In the genomic region with DNA sequence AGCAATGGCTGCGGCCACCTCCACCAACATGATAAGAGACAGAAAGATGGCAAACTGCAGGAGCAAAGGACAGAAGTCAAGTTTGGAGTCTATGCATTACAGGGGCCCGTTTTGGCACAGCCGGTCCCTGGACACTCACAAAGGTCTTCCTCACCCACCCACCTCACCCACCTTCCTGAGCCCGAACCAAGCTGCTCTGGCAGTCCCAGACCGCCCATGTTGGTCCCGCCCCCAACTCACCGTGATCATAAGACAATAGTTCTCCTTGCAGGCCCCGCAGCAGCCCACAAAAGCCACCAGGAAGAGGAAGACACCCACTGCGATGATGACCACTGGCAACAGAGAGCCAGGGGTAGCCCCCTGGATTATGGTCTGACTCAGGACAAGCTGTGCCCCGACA, we compare ENCODE assay signal across 9 cellular contexts. TPM values are rescaled to one million over a fixed set of nuclear protein-coding genes. Genes with fewer than 3 reads are reported as not detected.
DNase-seq lines count a peak whose midpoint lies in the region; ATAC-seq, FAIRE-seq and TF ChIP-seq lines count a peak whose summit lies in the region.
"Had no signal": no experiment of that assay in that cellular context is flagged by ENCODE, and none has a peak within 500 bp of the region (broad histone marks: within the 10 kb centered on the region; RNA-seq: fewer than 3 reads in every experiment).

No MANE protein-coding gene starts in this region.

- no peak for TF ChIP-seq EP300 in transverse colon (IDR thresholded peaks at IDR 0.05; ENCODE audit: low read depth)

- H3K27ac ChIP-seq in mesodermal cell (ENCODE audit: low read depth, low read length, severe bottlenecking), result no peak overlapping the region
- peak overlapping the region; percentile 96 to 99 (median 98) for H3K27ac ChIP-seq in transverse colon

- H3K27me3 ChIP-seq in bronchial epithelial cell (ENCODE audit: control insufficient read depth, insufficient read depth, low read length) (no peaks in the 10 kb centered on the region), transverse colon (no peaks in the 10 kb centered on the region)

- no peak for FAIRE-seq in bronchial epithelial cell (lab: Jason Lieb, UNC)

- no peak for DNase-seq in activated T-cell treated with anti-CD3 and anti-CD28 coated beads, Interleukin-2, amount 50 U/mL, for 72 hours
- DNase-seq in activated T-cell treated with anti-CD3 and anti-CD28 coated beads, Interleukin-2, amount 50 U/mL, for 1 hour, result no peak
- no peak for DNase-seq in bronchial epithelial cell (ENCODE audit: low read depth)
- no peak for DNase-seq in transverse colon
- DNase-seq in HuH-7.5 (ENCODE audit: low spot score), result no peak
- DNase-seq in COLO668 (lab: John Stamatoyannopoulos, UW; ENCODE audit: unreplicated experiment), result no peak
- DNase-seq: SW 1271 had no signal

- H3K36me3 Mint-ChIP-seq in activated T-cell treated with anti-CD3 and anti-CD28 coated beads, Interleukin-2, amount 50 U/mL, for 72 hours (ENCODE audit: insufficient read depth in 2 of 2), result peaks cover 0 to 2% of the 10 kb centered on the region in 2 donors

- no peaks in the 10 kb centered on the region for H3K27me3 Mint-ChIP-seq in activated T-cell treated with anti-CD3 and anti-CD28 coated beads, Interleukin-2, amount 50 U/mL, for 72 hours (ENCODE audit: low read depth)

- H3K36me3 ChIP-seq in bronchial epithelial cell (ENCODE audit: control insufficient read depth, insufficient read depth, low read length) (peaks cover 26% of the 10 kb centered on the region), mesodermal cell (ENCODE audit: control insufficient read depth, insufficient read depth, low read length) (peaks cover 56% of the 10 kb centered on the region), transverse colon (no peaks in the 10 kb centered on the region)

- ATAC-seq in activated T-cell treated with anti-CD3 and anti-CD28 coated beads, Interleukin-2, amount 50 U/mL, for 72 hours (replicated peaks in 1 of 2), result no peak
- no peak for ATAC-seq in GM18868 (IDR thresholded peaks at IDR 0.05; ENCODE audit: unreplicated experiment)

- 80 to 81% methylated on average over 6 to 7 of the region's 10 CpGs for WGBS in mesodermal cell (ENCODE audit: insufficient coverage in 2 of 2), 2 experiments
- 47% methylated on average over 10 of the region's 10 CpGs; no CpG with 5 or more reads in 1 of the 2 donors for WGBS in transverse colon (ENCODE audit: low coverage in 1 of 2), 2 donors

- peaks cover 16% of the 10 kb centered on the region for H3K4me1 ChIP-seq in mesodermal cell (ENCODE audit: control insufficient read depth, insufficient read depth, low read length, poor library complexity, severe bottlenecking)
- peaks cover 33 to 80% (median 56%) of the 10 kb centered on the region in 4 donors for H3K4me1 ChIP-seq in transverse colon

- H3K4me3 Mint-ChIP-seq in activated T-cell treated with anti-CD3 and anti-CD28 coated beads, Interleukin-2, amount 50 U/mL, for 72 hours, result peak overlapping the region; percentile 68 to 88

- H3K4me1 Mint-ChIP-seq in activated T-cell treated with anti-CD3 and anti-CD28 coated beads, Interleukin-2, amount 50 U/mL, for 72 hours (ENCODE audit: low read depth), result peaks cover 36% of the 10 kb centered on the region

- H3K27ac Mint-ChIP-seq in activated T-cell treated with anti-CD3 and anti-CD28 coated beads, Interleukin-2, amount 50 U/mL, for 72 hours, result peak overlapping the region; percentile 74

- no peaks in the 10 kb centered on the region for H3K9me3 ChIP-seq in mesodermal cell (ENCODE audit: control insufficient read depth, low read length)
- no peaks in the 10 kb centered on the region for H3K9me3 ChIP-seq in transverse colon

- TF ChIP-seq POLR2A in transverse colon (IDR thresholded peaks at IDR 0.05), result no peak

- in situ Hi-C loops in transverse colon (cut with MboI; ENCODE audit: low pct_ligation_motif_present in 1 of 4, low pct_unique_long_range_greater_than_20kb in 1 of 4, low sequenced_read_pairs in 3 of 4), result loop anchor here in 1 of 4 donors (10.0 kb wide), 1 partner anchor 388 kb away; a partner anchor contains a TSS

- TF ChIP-seq CTCF in bronchial epithelial cell (IDR thresholded peaks at IDR 0.05; ENCODE audit: insufficient read depth, low read length, severe bottlenecking) (no peak), transverse colon (IDR thresholded peaks at IDR 0.05) (no peak)

- no peaks in the 10 kb centered on the region for H3K9me3 Mint-ChIP-seq in activated T-cell treated with anti-CD3 and anti-CD28 coated beads, Interleukin-2, amount 50 U/mL, for 72 hours

- intact Hi-C loops in transverse colon (cut with DNase I; ENCODE audit: low total_unique reads), result no loop called here

- H3K4me3 ChIP-seq in bronchial epithelial cell (ENCODE audit: low read depth, low read length) (peak overlapping the region; percentile 85), mesodermal cell (ENCODE audit: extremely low read depth, insufficient read depth, low read length, poor library complexity, severe bottlenecking) (peak overlapping the region; percentile 88), transverse colon (peak overlapping the region in 2 of 4 donors; percentile 92 to 93)

RNA-seq across cellular contexts. Expression of a gene that starts 1.9 kb away (rescaled TPM):
- total RNA-seq in activated T-cell treated with anti-CD3 and anti-CD28 coated beads, Interleukin-2, amount 50 U/mL, for 72 hours, result 100 to 1,000 TPM; 122 to 154 TPM
- total RNA-seq in bronchial epithelial cell (1,301 and 1,307 TPM in 2 replicates), transverse colon (100 to 1,000 TPM; 427 to 723 (median 581) TPM)
- polyA plus RNA-seq in mesodermal cell (2013, experiment 1 of 2), result 883 TPM
- polyA plus RNA-seq in mesodermal cell (2013, experiment 2 of 2), result 779 TPM

RNA-seq across cellular contexts. Expression of a gene that starts 6.7 kb away (rescaled TPM):
- 1 to 10 TPM; 7.3 to 9.3 TPM for total RNA-seq in activated T-cell treated with anti-CD3 and anti-CD28 coated beads, Interleukin-2, amount 50 U/mL, for 72 hours
- 1.1 and 2.3 TPM in 2 replicates for total RNA-seq in bronchial epithelial cell
- polyA plus RNA-seq in mesodermal cell (2013, experiment 1 of 2), result 1.0 TPM
- 3.6 TPM for polyA plus RNA-seq in mesodermal cell (2013, experiment 2 of 2)
- 10 to 100 TPM; 16.5 to 74.4 (median 58.3) TPM for total RNA-seq in transverse colon

RNA-seq across cellular contexts. Expression of a gene that starts 11.1 kb away (rescaled TPM):
- 100 to 1,000 TPM; 116 to 121 TPM for total RNA-seq in activated T-cell treated with anti-CD3 and anti-CD28 coated beads, Interleukin-2, amount 50 U/mL, for 72 hours
- total RNA-seq in bronchial epithelial cell, result 64.5 and 89.1 TPM in 2 replicates
- 80.5 TPM for polyA plus RNA-seq in mesodermal cell (2013, experiment 1 of 2)
- polyA plus RNA-seq in mesodermal cell (2013, experiment 2 of 2), result 77.1 TPM
- 100 to 1,000 TPM; 158 to 494 (median 381) TPM for total RNA-seq in transverse colon

RNA-seq across cellular contexts. Expression of a gene that starts 16.0 kb away (rescaled TPM):
- total RNA-seq in activated T-cell treated with anti-CD3 and anti-CD28 coated beads, Interleukin-2, amount 50 U/mL, for 72 hours, result 1 to 10 TPM; 3.4 to 4.8 TPM
- total RNA-seq in bronchial epithelial cell (0.13 and 0.26 TPM in 2 replicates), transverse colon (1 to 10 TPM in 1 of 4 donors, under 1 TPM in 3; 0.37 to 1.7 (median 0.60) TPM)
- 22.8 TPM for polyA plus RNA-seq in mesodermal cell (2013, experiment 1 of 2)
- polyA plus RNA-seq in mesodermal cell (2013, experiment 2 of 2), result 20.3 TPM

RNA-seq across cellular contexts. Expression of a gene that starts 19.2 kb away (rescaled TPM):
- total RNA-seq in activated T-cell treated with anti-CD3 and anti-CD28 coated beads, Interleukin-2, amount 50 U/mL, for 72 hours, result 1 to 10 TPM; 6.6 to 8.9 TPM
- total RNA-seq in bronchial epithelial cell, result 0.79 and 1.3 TPM in 2 replicates
- 41.9 TPM for polyA plus RNA-seq in mesodermal cell (2013, experiment 1 of 2)
- 33.4 TPM for polyA plus RNA-seq in mesodermal cell (2013, experiment 2 of 2)
- total RNA-seq in transverse colon, result 100 to 1,000 TPM in 1 of 4 donors, 10 to 100 TPM in 3; 14.4 to 125 (median 23.6) TPM
